ENCODE assay signal across 9 cellular contexts in the genomic region with DNA sequence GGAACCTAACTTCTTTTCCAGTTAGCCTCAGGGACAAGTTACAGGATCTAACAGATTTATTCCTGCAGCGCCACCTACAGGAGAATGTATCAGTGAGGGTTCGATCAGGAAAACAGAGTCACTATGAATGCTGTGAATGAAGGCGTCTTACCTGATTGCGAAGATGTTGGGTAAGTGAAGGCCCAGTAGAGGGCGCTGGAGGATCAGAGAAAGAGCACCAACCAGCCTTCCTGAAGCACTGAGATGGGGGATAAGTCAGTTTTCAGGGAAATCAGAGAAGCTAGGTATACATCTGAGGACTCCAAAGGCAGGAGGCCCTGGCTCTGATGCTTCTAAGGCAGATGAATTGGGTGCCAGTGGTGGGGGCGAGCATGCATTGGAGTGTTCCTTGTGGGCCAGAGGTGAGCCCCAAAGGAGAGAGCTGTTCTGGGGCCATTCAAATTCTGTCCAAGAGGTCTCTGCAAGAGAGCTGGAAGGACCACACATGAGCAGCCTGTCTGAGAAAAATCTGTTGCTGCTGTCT.
DNase-seq lines count a peak whose midpoint lies in the region; ATAC-seq lines count a peak whose summit lies in the region.
"Had no signal": no experiment of that assay in that cellular context is flagged by ENCODE, and none has a peak within 500 bp of the region (broad histone marks: within the 10 kb centered on the region; RNA-seq: fewer than 3 reads in every experiment).

No MANE protein-coding gene starts in this region.

- POLR2A ChIA-PET in activated CD4-positive, alpha-beta T cell treated with anti-CD3 and anti-CD28 coated beads for 36 hours (lab: Charles Lee): no interaction called here

- H3K4me1 Mint-ChIP-seq in activated CD4-positive, alpha-beta T cell treated with anti-CD3 and anti-CD28 coated beads for 36 hours: no peaks in the 10 kb centered on the region
- no peaks in the 10 kb centered on the region for H3K4me1 Mint-ChIP-seq in activated T-helper 1 cell treated with anti-CD3 and anti-CD28 coated beads, Interleukin-12 subunit alpha, Interleukin-12 subunit beta, Interleukin-2, Interleukin-4 antibody, amounts not matched to agents 30 ng/mL and 10 ng/mL and 1 ng/mL, durations not matched to agents 14 hours and 24 hours and 36 hours (ENCODE audit: low read depth)

- no peak overlapping the region for H3K4me3 Mint-ChIP-seq in activated CD4-positive, alpha-beta T cell treated with anti-CD3 and anti-CD28 coated beads for 36 hours
- H3K4me3 Mint-ChIP-seq in activated T-helper 1 cell treated with anti-CD3 and anti-CD28 coated beads, Interleukin-12 subunit alpha, Interleukin-12 subunit beta, Interleukin-2, Interleukin-4 antibody, amounts not matched to agents 30 ng/mL and 10 ng/mL and 1 ng/mL, durations not matched to agents 14 hours and 24 hours and 36 hours: no peak overlapping the region
- H3K4me3 Mint-ChIP-seq: CD4-positive, alpha-beta T cell had no signal

- H3K36me3 Mint-ChIP-seq in activated CD4-positive, alpha-beta T cell treated with anti-CD3 and anti-CD28 coated beads for 36 hours (ENCODE audit: low read depth): no peaks in the 10 kb centered on the region
- H3K36me3 Mint-ChIP-seq in activated T-helper 1 cell treated with anti-CD3 and anti-CD28 coated beads, Interleukin-12 subunit alpha, Interleukin-12 subunit beta, Interleukin-2, Interleukin-4 antibody, amounts not matched to agents 30 ng/mL and 10 ng/mL and 1 ng/mL, durations not matched to agents 14 hours and 24 hours and 36 hours (ENCODE audit: low read depth): no peaks in the 10 kb centered on the region

- no peaks in the 10 kb centered on the region for H3K27me3 Mint-ChIP-seq in activated CD4-positive, alpha-beta T cell treated with anti-CD3 and anti-CD28 coated beads for 36 hours
- no peaks in the 10 kb centered on the region for H3K27me3 Mint-ChIP-seq in activated T-helper 1 cell treated with anti-CD3 and anti-CD28 coated beads, Interleukin-12 subunit alpha, Interleukin-12 subunit beta, Interleukin-2, Interleukin-4 antibody, amounts not matched to agents 30 ng/mL and 10 ng/mL and 1 ng/mL, durations not matched to agents 14 hours and 24 hours and 36 hours (ENCODE audit: insufficient read depth)
- H3K27me3 Mint-ChIP-seq: CD4-positive, alpha-beta T cell had no signal

- intact Hi-C loops in activated CD4-positive, alpha-beta T cell treated with anti-CD3 and anti-CD28 coated beads for 36 hours (cut with DNase I, micrococcal nuclease): loop anchor here (1.0 to 2.0 kb wide), 4 partner anchors 121 to 594 kb away; no protein-coding TSS in a partner anchor
- intact Hi-C loops in activated T-helper 1 cell treated with anti-CD3 and anti-CD28 coated beads, Interleukin-12 subunit alpha, Interleukin-12 subunit beta, Interleukin-2, Interleukin-4 antibody, amounts not matched to agents 30 ng/mL and 10 ng/mL and 1 ng/mL, durations not matched to agents 14 hours and 24 hours and 36 hours (cut with micrococcal nuclease): loop anchor here (1.0 to 5.0 kb wide), 2 partner anchors 118 to 121 kb away; no protein-coding TSS in a partner anchor
- intact Hi-C loops in left cardiac atrium (cut with DNase I): loop anchor here in 1 of 2 donors (10.0 kb wide), 1 partner anchor 595 kb away; no protein-coding TSS in a partner anchor

- peak; percentile 83 for ATAC-seq in activated CD4-positive, alpha-beta T cell treated with anti-CD3 and anti-CD28 coated beads for 36 hours
- ATAC-seq in GM21381 (IDR thresholded peaks at IDR 0.05; ENCODE audit: unreplicated experiment) (peak; percentile 98), HG03558 (IDR thresholded peaks at IDR 0.05; ENCODE audit: extremely low read depth, unreplicated experiment) (peak; percentile 99), left cardiac atrium (peak; percentile 51 to 61)

- peak; percentile 77 for DNase-seq in activated CD4-positive, alpha-beta T cell treated with anti-CD3 and anti-CD28 coated beads for 36 hours
- no peak for DNase-seq in activated CD4-positive, alpha-beta T cell treated with anti-CD3 and anti-CD28 coated beads for 1 hour
- DNase-seq in NCI-H524 treated with DMSO at 0.1 percent for 48 hours (lab: John Stamatoyannopoulos, UW): peak; percentile 71
- peak; percentile 12 for DNase-seq in activated T-helper 1 cell treated with anti-CD3 and anti-CD28 coated beads, Interleukin-12 subunit alpha, Interleukin-12 subunit beta, Interleukin-2, Interleukin-4 antibody, amounts not matched to agents 30 ng/mL and 10 ng/mL and 1 ng/mL, durations not matched to agents 14 hours and 24 hours and 36 hours (ENCODE audit: low spot score)
- DNase-seq in left cardiac atrium: peak; percentile 39
- DNase-seq in putamen (ENCODE audit: low spot score): peak; percentile 83

- no peak overlapping the region for H3K27ac Mint-ChIP-seq in activated CD4-positive, alpha-beta T cell treated with anti-CD3 and anti-CD28 coated beads for 36 hours
- no peak overlapping the region for H3K27ac Mint-ChIP-seq in activated T-helper 1 cell treated with anti-CD3 and anti-CD28 coated beads, Interleukin-12 subunit alpha, Interleukin-12 subunit beta, Interleukin-2, Interleukin-4 antibody, amounts not matched to agents 30 ng/mL and 10 ng/mL and 1 ng/mL, durations not matched to agents 14 hours and 24 hours and 36 hours
- H3K27ac Mint-ChIP-seq: CD4-positive, alpha-beta T cell had no signal

- no peaks in the 10 kb centered on the region for H3K9me3 Mint-ChIP-seq in activated CD4-positive, alpha-beta T cell treated with anti-CD3 and anti-CD28 coated beads for 36 hours (ENCODE audit: low read depth)
- no peaks in the 10 kb centered on the region for H3K9me3 Mint-ChIP-seq in activated T-helper 1 cell treated with anti-CD3 and anti-CD28 coated beads, Interleukin-12 subunit alpha, Interleukin-12 subunit beta, Interleukin-2, Interleukin-4 antibody, amounts not matched to agents 30 ng/mL and 10 ng/mL and 1 ng/mL, durations not matched to agents 14 hours and 24 hours and 36 hours
- H3K9me3 Mint-ChIP-seq: CD4-positive, alpha-beta T cell had no signal

- CTCF ChIA-PET in activated CD4-positive, alpha-beta T cell treated with anti-CD3 and anti-CD28 coated beads for 36 hours (lab: Charles Lee): interaction anchor here (0.7 to 1.6 kb wide), 4 partner anchors 11 to 122 kb away, joined by 3 to 6 read pairs (median 3); no protein-coding TSS in a partner anchor
